ENCODE assay signal across 8 cellular contexts in the genomic region with DNA sequence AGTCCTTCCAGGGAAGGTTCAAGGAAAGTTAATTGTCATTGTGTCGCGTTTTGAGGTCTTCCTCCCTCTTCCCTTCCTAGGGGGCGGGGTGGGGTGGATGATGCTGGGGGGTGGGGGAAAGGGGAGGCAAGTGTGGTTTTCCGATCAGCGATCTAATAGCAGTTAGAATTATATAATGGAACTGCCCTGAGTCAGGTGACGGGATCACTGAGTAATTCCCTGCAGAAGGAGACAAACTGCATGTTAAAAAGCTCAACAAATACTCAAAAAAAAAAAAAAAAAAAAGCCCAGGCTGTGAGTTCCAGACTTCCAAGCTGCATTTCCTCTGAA.
DNase-seq lines count a peak whose midpoint lies in the region; ATAC-seq and TF ChIP-seq lines count a peak whose summit lies in the region.

No MANE protein-coding gene starts in this region.

- peak overlapping the region in 5 of 10 donors; percentile 71 to 79 (median 76) for H3K27ac Mint-ChIP-seq in naive thymus-derived CD8-positive, alpha-beta T cell

- no peaks in the 10 kb centered on the region for H3K36me3 Mint-ChIP-seq in naive thymus-derived CD8-positive, alpha-beta T cell

- H2AFZ ChIP-seq in KMS-11 (ENCODE audit: low read depth), result peak overlapping the region; percentile 82

- no peaks in the 10 kb centered on the region for H3K27me3 ChIP-seq in KMS-11 (ENCODE audit: insufficient read depth, low read depth)

- POLR2A ChIA-PET in AG04449 (lab: Yijun Ruan, JAX), result no interaction called here
- POLR2A ChIA-PET in naive thymus-derived CD8-positive, alpha-beta T cell (lab: Charles Lee), result no interaction called here

- H3K9me3 Mint-ChIP-seq in naive thymus-derived CD8-positive, alpha-beta T cell, result no peaks in the 10 kb centered on the region

- H3K9ac ChIP-seq in KMS-11, result peak overlapping the region; percentile 53

- ATAC-seq in naive thymus-derived CD8-positive, alpha-beta T cell, result no peak
- ATAC-seq in left lobe of liver (no peak), GM21367 (IDR thresholded peaks at IDR 0.05; ENCODE audit: unreplicated experiment) (no peak)

- H3K4me3 Mint-ChIP-seq in naive thymus-derived CD8-positive, alpha-beta T cell, result peak overlapping the region; percentile 87 to 94 (median 92)

- peak overlapping the region; percentile 49 for H3K4me2 ChIP-seq in KMS-11

- no peaks in the 10 kb centered on the region for H3K36me3 ChIP-seq in KMS-11 (ENCODE audit: insufficient read depth)

- H3K4me3 ChIP-seq in AG04449 (ENCODE audit: low read depth, low read length) (peak overlapping the region; percentile 67), KMS-11 (IDR thresholded peaks at IDR 0.05; ENCODE audit: insufficient read depth, low read depth, low read length) (no peak overlapping the region), choroid plexus epithelial cell (ENCODE audit: low read depth, low read length) (peak overlapping the region; percentile 78)

- DNase-seq in AG04449 (ENCODE audit: low read depth, low spot score), result no peak
- DNase-seq in choroid plexus epithelial cell (ENCODE audit: low read depth), result no peak
- no peak for DNase-seq in naive thymus-derived CD8-positive, alpha-beta T cell
- no peak for DNase-seq in hypothalamus (lab: John Stamatoyannopoulos, UW)
- DNase-seq in left lobe of liver (ENCODE audit: low spot score), result no peak
- DNase-seq in HUDEP-2 (lab: John Stamatoyannopoulos, UW; ENCODE audit: unreplicated experiment in 76 of 76), result no peak

- H3K79me2 ChIP-seq in KMS-11 (ENCODE audit: insufficient read depth, low read depth), result no peaks in the 10 kb centered on the region

- no peaks in the 10 kb centered on the region for H3K4me1 ChIP-seq in KMS-11 (ENCODE audit: low read depth, poor library complexity, severe bottlenecking)

- TF ChIP-seq CTCF in AG04449 (IDR thresholded peaks at IDR 0.05; ENCODE audit: insufficient read depth, low read length, missing control alignments) (no peak), KMS-11 (conservative IDR thresholded peaks at IDR 0.05; ENCODE audit: low read depth, low read length) (no peak), choroid plexus epithelial cell (conservative IDR thresholded peaks at IDR 0.05; ENCODE audit: low read depth, low read length) (no peak)

- no peaks in the 10 kb centered on the region for H4K20me1 ChIP-seq in KMS-11 (ENCODE audit: insufficient read depth)

- peaks cover 13 to 28% (median 23%) of the 10 kb centered on the region in 4 donors for H3K4me1 Mint-ChIP-seq in naive thymus-derived CD8-positive, alpha-beta T cell

- CTCF ChIA-PET in AG04449 (lab: Yijun Ruan, JAX), result no interaction called here

- peaks cover 22 to 38% (median 36%) of the 10 kb centered on the region in 5 donors for H3K27me3 Mint-ChIP-seq in naive thymus-derived CD8-positive, alpha-beta T cell

- no peak overlapping the region for H3K27ac ChIP-seq in KMS-11
